Comparison of ENCODE assay signal across 8 cellular contexts in the genomic region with DNA sequence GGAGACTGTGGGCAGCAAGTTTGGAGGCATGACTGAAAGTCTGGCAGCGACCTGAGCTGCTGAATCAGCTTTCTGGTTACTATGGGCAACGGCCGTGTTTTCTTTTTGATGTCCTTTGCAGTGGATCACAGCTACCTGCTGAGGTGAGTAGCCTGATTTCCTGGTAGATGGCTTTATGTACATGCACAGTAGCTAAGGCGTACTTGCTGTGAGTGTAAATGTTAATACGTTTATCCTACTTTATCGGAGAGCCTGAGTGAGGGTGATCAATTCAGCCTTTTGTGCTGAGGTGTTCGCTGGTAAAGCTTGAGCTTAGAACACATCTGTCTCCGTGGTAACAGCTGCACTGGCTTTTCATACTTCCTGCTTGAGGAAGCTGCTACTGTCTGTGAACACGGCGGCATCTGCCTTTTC.
DNase-seq lines count a peak whose midpoint lies in the region; ATAC-seq and TF ChIP-seq lines count a peak whose summit lies in the region.
"Not testable (repeated sequence)": the region's sequence is repeated elsewhere in the genome, so short reads cannot be mapped to it uniquely, and the experiment has no call there.

No MANE protein-coding gene starts in this region.

- H3K9me3 ChIP-seq in mammary epithelial cell (replicated peaks; ENCODE audit: insufficient read depth, low read length) = not testable (repeated sequence)

- not testable (repeated sequence) for H4K20me1 ChIP-seq in mammary epithelial cell (ENCODE audit: insufficient read depth, low read length)

- intact Hi-C loops in activated CD4-positive, alpha-beta T cell treated with anti-CD3 and anti-CD28 coated beads for 36 hours (cut with DNase I, micrococcal nuclease); mammary epithelial cell (cut with micrococcal nuclease): not testable (repeated sequence)

- ATAC-seq in activated CD4-positive, alpha-beta T cell treated with anti-CD3 and anti-CD28 coated beads for 36 hours; stimulated activated effector memory CD8-positive, alpha-beta T cell treated with anti-CD3 and anti-CD28 coated beads, Interleukin-12 subunit alpha, Interleukin-12 subunit beta, amount 100 ng/mL, for 72 hours: not testable (repeated sequence)

- H3K36me3 Mint-ChIP-seq in activated CD4-positive, alpha-beta T cell treated with anti-CD3 and anti-CD28 coated beads for 36 hours (ENCODE audit: low read depth); progenitor cell of endocrine pancreas (ENCODE audit: insufficient read depth); stimulated activated effector memory CD8-positive, alpha-beta T cell treated with anti-CD3 and anti-CD28 coated beads, Interleukin-12 subunit alpha, Interleukin-12 subunit beta, amount 100 ng/mL, for 72 hours: not testable (repeated sequence)

- POLR2A ChIA-PET in activated CD4-positive, alpha-beta T cell treated with anti-CD3 and anti-CD28 coated beads for 36 hours (lab: Charles Lee) = interaction anchor here (0.6 kb wide), 1 partner anchor 232 kb away, joined by 4 read pairs; no protein-coding TSS in a partner anchor

- 13% methylated on average over 10 of the region's 10 CpGs for WGBS in mammary epithelial cell (ENCODE audit: low coverage, missing lambda C conversion rate)

- TF ChIP-seq CTCF in mammary epithelial cell (conservative IDR thresholded peaks at IDR 0.05 in 1 of 2, IDR thresholded peaks at IDR 0.05 in 1 of 2; ENCODE audit: extremely low read depth in 1 of 2, insufficient read depth in 1 of 2, low read depth in 1 of 2, low read length in 2 of 2); progenitor cell of endocrine pancreas (IDR thresholded peaks at IDR 0.05; ENCODE audit: unreplicated experiment): not testable (repeated sequence)

- not testable (repeated sequence) for H3K4me3 ChIP-seq in mammary epithelial cell (replicated peaks in 1 of 3; ENCODE audit: insufficient read depth in 1 of 3, low read depth in 2 of 3, low read length in 3 of 3)

- H2AFZ ChIP-seq in mammary epithelial cell (ENCODE audit: low read depth, low read length) = not testable (repeated sequence)

- H3K27me3 Mint-ChIP-seq in activated CD4-positive, alpha-beta T cell treated with anti-CD3 and anti-CD28 coated beads for 36 hours = not testable (repeated sequence)
- H3K27me3 Mint-ChIP-seq in progenitor cell of endocrine pancreas = peaks cover 13% of the 10 kb centered on the region

- peaks cover 29% of the 10 kb centered on the region for H3K4me1 Mint-ChIP-seq in activated CD4-positive, alpha-beta T cell treated with anti-CD3 and anti-CD28 coated beads for 36 hours
- peaks cover 77% of the 10 kb centered on the region for H3K4me1 Mint-ChIP-seq in progenitor cell of endocrine pancreas (ENCODE audit: low read depth)
- peaks cover 22% of the 10 kb centered on the region for H3K4me1 Mint-ChIP-seq in stimulated activated effector memory CD8-positive, alpha-beta T cell treated with anti-CD3 and anti-CD28 coated beads, Interleukin-12 subunit alpha, Interleukin-12 subunit beta, amount 100 ng/mL, for 72 hours

- H3K27me3 ChIP-seq in mammary epithelial cell (ENCODE audit: insufficient read depth, low read length) = not testable (repeated sequence)

- H3K4me2 ChIP-seq in mammary epithelial cell (ENCODE audit: insufficient read depth, low read depth, low read length) = not testable (repeated sequence)

- not testable (repeated sequence) for H3K9ac ChIP-seq in mammary epithelial cell (ENCODE audit: insufficient read depth, low read length)

- H3K4me1 ChIP-seq in mammary epithelial cell (ENCODE audit: insufficient read depth, low read length) = not testable (repeated sequence)

- H3K9me3 Mint-ChIP-seq in activated CD4-positive, alpha-beta T cell treated with anti-CD3 and anti-CD28 coated beads for 36 hours (ENCODE audit: low read depth); progenitor cell of endocrine pancreas (ENCODE audit: low read depth); stimulated activated effector memory CD8-positive, alpha-beta T cell treated with anti-CD3 and anti-CD28 coated beads, Interleukin-12 subunit alpha, Interleukin-12 subunit beta, amount 100 ng/mL, for 72 hours: not testable (repeated sequence)

- dilution Hi-C loops in mammary epithelial cell (cut with HindIII; ENCODE audit: low sequenced_read_pairs) = not testable (repeated sequence)

- H3K4me3 Mint-ChIP-seq in activated CD4-positive, alpha-beta T cell treated with anti-CD3 and anti-CD28 coated beads for 36 hours = peak overlapping the region; percentile 58
- not testable (repeated sequence) for H3K4me3 Mint-ChIP-seq in progenitor cell of endocrine pancreas (ENCODE audit: low read depth)
- peak overlapping the region; percentile 48 for H3K4me3 Mint-ChIP-seq in stimulated activated effector memory CD8-positive, alpha-beta T cell treated with anti-CD3 and anti-CD28 coated beads, Interleukin-12 subunit alpha, Interleukin-12 subunit beta, amount 100 ng/mL, for 72 hours

- in situ Hi-C loops in mammary epithelial cell (cut with MboI; ENCODE audit: low sequenced_read_pairs in 2 of 2) = not testable (repeated sequence)

- CTCF ChIA-PET in activated CD4-positive, alpha-beta T cell treated with anti-CD3 and anti-CD28 coated beads for 36 hours (lab: Charles Lee); mammary epithelial cell (lab: Charles Lee; ENCODE audit: low non-redundant PET): not testable (repeated sequence)

- not testable (repeated sequence) for H3K79me2 ChIP-seq in mammary epithelial cell (ENCODE audit: insufficient read depth, low read length)

- H3K36me3 ChIP-seq in mammary epithelial cell (ENCODE audit: insufficient read depth, low read length) = not testable (repeated sequence)

- H3K27ac ChIP-seq in mammary epithelial cell (ENCODE audit: insufficient read depth, low read depth, low read length) = not testable (repeated sequence)

- BruUV-seq in mammary epithelial cell (replicated peaks; lab: Mats Ljungman, UMichigan) = not testable (repeated sequence)

- H3K27ac Mint-ChIP-seq in activated CD4-positive, alpha-beta T cell treated with anti-CD3 and anti-CD28 coated beads for 36 hours = peak overlapping the region; percentile 87
- peak overlapping the region; percentile 79 for H3K27ac Mint-ChIP-seq in progenitor cell of endocrine pancreas
- H3K27ac Mint-ChIP-seq in stimulated activated effector memory CD8-positive, alpha-beta T cell treated with anti-CD3 and anti-CD28 coated beads, Interleukin-12 subunit alpha, Interleukin-12 subunit beta, amount 100 ng/mL, for 72 hours = peak overlapping the region; percentile 92

- DNase-seq in DMS153 treated with DMSO at 0.1 percent for 48 hours (lab: John Stamatoyannopoulos, UW; ENCODE audit: unreplicated experiment) (peak; percentile 0), NCI-H748 (lab: John Stamatoyannopoulos, UW; ENCODE audit: unreplicated experiment) (peak; percentile 61), mammary epithelial cell (peak; percentile 52), kidney tubule cell (ENCODE audit: low spot score) (peak; percentile 75)
- DNase-seq in activated CD4-positive, alpha-beta T cell treated with anti-CD3 and anti-CD28 coated beads for 36 hours = peak; percentile 60
- DNase-seq in activated T-helper 1 cell treated with anti-CD3 and anti-CD28 coated beads, Interleukin-2, amount 50 U/mL, for 16 hours (ENCODE audit: low read depth in 1 of 2, low spot score in 1 of 2) = peak; percentile 10 to 35
- DNase-seq in progenitor cell of endocrine pancreas (ENCODE audit: low spot score, unreplicated experiment) = not testable (repeated sequence)
- DNase-seq in stimulated activated effector memory CD8-positive, alpha-beta T cell treated with anti-CD3 and anti-CD28 coated beads, Interleukin-12 subunit alpha, Interleukin-12 subunit beta, amount 100 ng/mL, for 72 hours (ENCODE audit: low spot score in 2 of 2) = peak; percentile 3 to 50
